ENCODE assay signal across 20 cellular contexts in the genomic region with DNA sequence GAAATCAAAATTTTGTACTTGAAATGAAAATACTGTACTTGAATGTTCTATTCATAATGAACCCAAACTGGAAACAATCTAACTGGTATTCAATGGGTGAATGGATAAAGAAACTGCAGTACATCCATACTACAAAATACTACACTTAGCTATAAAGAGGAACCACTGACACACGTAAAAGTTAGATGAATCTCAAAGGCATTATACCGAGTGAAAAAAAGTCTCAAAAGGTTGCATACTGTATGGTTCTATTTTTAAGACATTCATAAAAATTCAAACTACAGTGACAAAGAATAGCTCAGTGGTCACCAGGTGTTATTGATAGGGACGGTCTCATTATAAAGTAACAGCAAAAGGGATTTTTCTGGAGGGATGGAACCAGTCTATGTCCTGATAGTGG.
DNase-seq lines count a peak whose midpoint lies in the region; ATAC-seq, FAIRE-seq and TF ChIP-seq lines count a peak whose summit lies in the region.
"Had no signal": no experiment of that assay in that cellular context is flagged by ENCODE, and none has a peak within 500 bp of the region (broad histone marks: within the 10 kb centered on the region; RNA-seq: fewer than 3 reads in every experiment).

No MANE protein-coding gene starts in this region.

- no peak for TF ChIP-seq CTCF in RWPE1 (conservative IDR thresholded peaks at IDR 0.05; ENCODE audit: low read depth)

- no peaks in the 10 kb centered on the region for H3K27me3 Mint-ChIP-seq in memory B cell
- H3K27me3 Mint-ChIP-seq: CD4-positive, CD25-positive, alpha-beta regulatory T cell had no signal

- H3K27me3 ChIP-seq in subcutaneous abdominal adipose tissue (ENCODE audit: control insufficient read depth in 5 of 5, insufficient read depth in 4 of 5, low read length in 5 of 5) = no peaks in the 10 kb centered on the region
- H3K27me3 ChIP-seq: BLaER1 had no signal

- peak overlapping the region; percentile 70 for H3K27ac ChIP-seq in subcutaneous abdominal adipose tissue (ENCODE audit: low read depth, low read length)
- H3K27ac ChIP-seq in RWPE1 = no peak overlapping the region
- H3K27ac ChIP-seq in substantia nigra (ENCODE audit: low read depth, low read length, poor library complexity, severe bottlenecking) = no peak overlapping the region
- H3K27ac ChIP-seq: BLaER1, C4-2B had no signal

- ATAC-seq in memory B cell (ENCODE audit: low read depth) = peak; percentile 34
- ATAC-seq: CD8-positive, alpha-beta T cell; GM12878; GM23338; HCT116 had no signal

- POLR2A ChIA-PET in RWPE1 (lab: Yijun Ruan, JAX; ENCODE audit: low non-redundant PET) = no interaction called here

- H3K9me3 Mint-ChIP-seq in memory B cell = peaks cover 2% of the 10 kb centered on the region
- H3K9me3 Mint-ChIP-seq: CD8-positive, alpha-beta T cell; GM23338; H9; HFFc6 had no signal

- H3K4me3 ChIP-seq in subcutaneous abdominal adipose tissue (ENCODE audit: low read depth in 1 of 5, low read length in 5 of 5) = no peak overlapping the region
- H3K4me3 ChIP-seq: BLaER1, GM12878, GM23338 had no signal

- no peak overlapping the region for H3K27ac Mint-ChIP-seq in memory B cell
- H3K27ac Mint-ChIP-seq: CD4-positive, CD25-positive, alpha-beta regulatory T cell; CD8-positive, alpha-beta T cell; GM23338; HFFc6 had no signal

- CTCF ChIA-PET in RWPE1 (lab: Yijun Ruan, JAX) = no interaction called here

- no peak overlapping the region for H3K4me3 Mint-ChIP-seq in memory B cell
- H3K4me3 Mint-ChIP-seq: CD4-positive, CD25-positive, alpha-beta regulatory T cell; CD8-positive, alpha-beta T cell; GM23338; H9; HFFc6 had no signal

- no peak overlapping the region for H3K9ac ChIP-seq in subcutaneous abdominal adipose tissue (ENCODE audit: low read length in 5 of 5)
- H3K9ac ChIP-seq: BLaER1 had no signal

- H3K36me3 ChIP-seq in subcutaneous abdominal adipose tissue (ENCODE audit: control insufficient read depth in 5 of 5, insufficient read depth in 5 of 5, low read length in 5 of 5) = no peaks in the 10 kb centered on the region
- H3K36me3 ChIP-seq: BLaER1 had no signal

- peaks cover 32% of the 10 kb centered on the region for H3K4me1 Mint-ChIP-seq in memory B cell
- H3K4me1 Mint-ChIP-seq: CD4-positive, CD25-positive, alpha-beta regulatory T cell; GM23338 had no signal

- peak; percentile 9 for FAIRE-seq in GM18507 (lab: Jason Lieb, UNC)
- FAIRE-seq: GM12878 had no signal

- H3K36me3 Mint-ChIP-seq in memory B cell = peaks cover 2% of the 10 kb centered on the region
- H3K36me3 Mint-ChIP-seq: CD4-positive, CD25-positive, alpha-beta regulatory T cell; CD8-positive, alpha-beta T cell had no signal

- no peak for DNase-seq in GM18507 (ENCODE audit: extremely low spot score, insufficient read length, low read depth)
- DNase-seq in memory B cell (ENCODE audit: low spot score in 2 of 2) = no peak
- no peak for DNase-seq in RWPE1 (ENCODE audit: low spot score)
- DNase-seq in substantia nigra (lab: John Stamatoyannopoulos, UW) = no peak
- DNase-seq in NOMO-1 (lab: John Stamatoyannopoulos, UW; ENCODE audit: unreplicated experiment in 2 of 2) = no peak
- DNase-seq: Caco-2; CD4-positive, CD25-positive, alpha-beta regulatory T cell; CD8-positive, alpha-beta T cell; DMS153; DND-41; EL; GDM1; H9; HFFc6 had no signal

- H3K9me3 ChIP-seq in subcutaneous abdominal adipose tissue (ENCODE audit: control insufficient read depth in 5 of 5, low read length in 5 of 5) = no peaks in the 10 kb centered on the region
- H3K9me3 ChIP-seq: BLaER1, Caco-2 had no signal

- peaks cover 0 to 34% (median 26%) of the 10 kb centered on the region in 5 donors for H3K4me1 ChIP-seq in subcutaneous abdominal adipose tissue (ENCODE audit: control insufficient read depth in 5 of 5, insufficient read depth in 5 of 5, low read length in 5 of 5)
- H3K4me1 ChIP-seq: BLaER1 had no signal
